In genomic region chr10:90856261-90856660, GRCh38 we compare ENCODE assay signal across 12 cellular contexts. TPM values are rescaled to one million over a fixed set of nuclear protein-coding genes. Genes with fewer than 3 reads are reported as not detected.
DNase-seq lines count a peak whose midpoint lies in the region; ATAC-seq and TF ChIP-seq lines count a peak whose summit lies in the region.
"Had no signal": no experiment of that assay in that cellular context is flagged by ENCODE, and none has a peak within 500 bp of the region (broad histone marks: within the 10 kb centered on the region; RNA-seq: fewer than 3 reads in every experiment).

No MANE protein-coding gene starts in this region.

- TF ChIP-seq CTCF in left ventricle myocardium inferior (IDR thresholded peaks at IDR 0.05; ENCODE audit: borderline replicate concordance): no peak

- H3K27me3 Mint-ChIP-seq in activated naive CD8-positive, alpha-beta T cell treated with anti-CD3 and anti-CD28 coated beads, Interleukin-2, amount 50 U/mL, for 24 hours: peaks cover 69% of the 10 kb centered on the region

- DNase-seq in right cardiac atrium (no peak), Right ventricle myocardium inferior (ENCODE audit: missing footprints) (no peak), C1 segment of cervical spinal cord (lab: John Stamatoyannopoulos, UW) (no peak), cerebellar nuclear complex (lab: John Stamatoyannopoulos, UW) (no peak), left ventricle myocardium inferior (no peak)
- DNase-seq in activated naive CD8-positive, alpha-beta T cell treated with anti-CD3 and anti-CD28 coated beads, Interleukin-2, amount 50 U/mL, for 24 hours: no peak
- DNase-seq: NCI-H187, right lobe of liver, WERI-Rb-1 had no signal

- peaks cover 2% of the 10 kb centered on the region for H3K27me3 ChIP-seq in right cardiac atrium (ENCODE audit: control insufficient read depth, insufficient read depth)
- peaks cover 68% of the 10 kb centered on the region for H3K27me3 ChIP-seq in left ventricle myocardium inferior (ENCODE audit: low read depth)

- H3K4me1 ChIP-seq in right cardiac atrium (ENCODE audit: control insufficient read depth, insufficient read depth, low read length) (no peaks in the 10 kb centered on the region), left ventricle myocardium inferior (peaks cover 10% of the 10 kb centered on the region)

- H3K27ac Mint-ChIP-seq in activated naive CD8-positive, alpha-beta T cell treated with anti-CD3 and anti-CD28 coated beads, Interleukin-2, amount 50 U/mL, for 24 hours: no peak overlapping the region

- ATAC-seq in right cardiac atrium (no peak), Right ventricle myocardium inferior (no peak), HG03439 (IDR thresholded peaks at IDR 0.05; ENCODE audit: unreplicated experiment) (no peak)
- no peak for ATAC-seq in activated naive CD8-positive, alpha-beta T cell treated with anti-CD3 and anti-CD28 coated beads, Interleukin-2, amount 50 U/mL, for 24 hours

- H3K4me3 ChIP-seq in right cardiac atrium (ENCODE audit: low read length) (peak overlapping the region; percentile 21), iPS-18c (ENCODE audit: insufficient read depth, low read depth, low read length) (peak overlapping the region; percentile 80), left ventricle myocardium inferior (no peak overlapping the region)

- peaks cover 2% of the 10 kb centered on the region for H3K36me3 Mint-ChIP-seq in activated naive CD8-positive, alpha-beta T cell treated with anti-CD3 and anti-CD28 coated beads, Interleukin-2, amount 50 U/mL, for 24 hours (ENCODE audit: low read depth)

- H3K4me3 Mint-ChIP-seq in activated naive CD8-positive, alpha-beta T cell treated with anti-CD3 and anti-CD28 coated beads, Interleukin-2, amount 50 U/mL, for 24 hours: peak overlapping the region; percentile 54

- H3K9me3 ChIP-seq in right cardiac atrium (ENCODE audit: control insufficient read depth, low read length) (no peaks in the 10 kb centered on the region), iPS-18c (ENCODE audit: control insufficient read depth, insufficient read depth, low read length) (peaks cover 2% of the 10 kb centered on the region), left ventricle myocardium inferior (replicated peaks) (peaks cover 5% of the 10 kb centered on the region)
- H3K9me3 ChIP-seq: right lobe of liver had no signal

- WGBS in right cardiac atrium: 90% methylated on average over 3 of the region's 3 CpGs

- peaks cover 16% of the 10 kb centered on the region for H3K4me1 Mint-ChIP-seq in activated naive CD8-positive, alpha-beta T cell treated with anti-CD3 and anti-CD28 coated beads, Interleukin-2, amount 50 U/mL, for 24 hours

- no peaks in the 10 kb centered on the region for H3K36me3 ChIP-seq in left ventricle myocardium inferior
- H3K36me3 ChIP-seq: esophagus muscularis mucosa, right lobe of liver, WERI-Rb-1 had no signal

- intact Hi-C loops in right cardiac atrium (cut with DNase I) (loop anchor here in 2 of 4 donors (10.0 kb wide), 2 partner anchors 91 to 101 kb away; no protein-coding TSS in a partner anchor), Right ventricle myocardium inferior (cut with DNase I) (no loop called here), left ventricle myocardium inferior (cut with micrococcal nuclease) (no loop called here)

- H3K9me3 Mint-ChIP-seq in activated naive CD8-positive, alpha-beta T cell treated with anti-CD3 and anti-CD28 coated beads, Interleukin-2, amount 50 U/mL, for 24 hours: peaks cover 8% of the 10 kb centered on the region

- no peak overlapping the region for H3K27ac ChIP-seq in right cardiac atrium (ENCODE audit: low read length)
- no peak overlapping the region for H3K27ac ChIP-seq in left ventricle myocardium inferior (replicated peaks)
- H3K27ac ChIP-seq: esophagus muscularis mucosa, right lobe of liver, WERI-Rb-1 had no signal

RNA-seq across cellular contexts. Expression of gene HTR7, which starts 1.6 kb away (rescaled TPM):
- total RNA-seq in right cardiac atrium (under 1 TPM; 0.14 to 0.58 (median 0.23) TPM), Right ventricle myocardium inferior (not detected), left ventricle myocardium inferior (0.22 TPM)
- 0.14 TPM for polyA plus RNA-seq in right cardiac atrium

RNA-seq across cellular contexts. Expression of gene RPP30, which starts 15.5 kb away (rescaled TPM):
- total RNA-seq in right cardiac atrium (10 to 100 TPM; 26.9 to 35.5 (median 31.5) TPM), Right ventricle myocardium inferior (36.7 TPM), left ventricle myocardium inferior (31.6 TPM)
- 40.1 TPM for polyA plus RNA-seq in right cardiac atrium
